22 cellular contexts compared by ENCODE assay signal in the genomic region with DNA sequence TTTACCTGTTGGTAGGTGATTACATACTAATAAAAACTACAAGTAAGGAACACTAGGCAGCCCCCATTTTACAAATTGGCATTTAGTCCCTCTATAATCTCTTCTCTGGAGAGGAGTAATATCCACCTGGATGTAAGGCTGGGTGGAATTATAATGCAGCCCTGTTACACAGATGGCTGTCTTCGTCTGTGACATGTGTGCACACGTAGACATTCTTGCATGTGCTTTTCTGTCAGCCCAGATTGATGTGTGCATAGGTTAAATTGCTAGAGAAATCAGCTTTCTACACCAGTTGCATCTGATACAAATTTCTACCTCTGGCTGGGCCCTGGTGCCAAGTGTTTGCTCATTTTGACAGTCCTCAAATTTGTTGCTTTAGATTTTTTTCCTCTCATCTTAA.
"Had no signal": no experiment of that assay in that cellular context is flagged by ENCODE, and none has a peak within 500 bp of the region (broad histone marks: within the 10 kb centered on the region; RNA-seq: fewer than 3 reads in every experiment).

No MANE protein-coding gene starts in this region.

- H3K4me2 ChIP-seq: smooth muscle cell had no signal

- H3K27me3 ChIP-seq: ovary, right atrium auricular region, right lobe of liver, testis, thyroid gland, transverse colon, upper lobe of left lung, vagina had no signal

- H3K27ac ChIP-seq: left ventricle myocardium inferior, ovary, right atrium auricular region, right lobe of liver, testis, thyroid gland, transverse colon, upper lobe of left lung, vagina had no signal

- H3K9me3 ChIP-seq: left ventricle myocardium inferior, ovary, right atrium auricular region, right lobe of liver, testis, thyroid gland, transverse colon, upper lobe of left lung, vagina had no signal

- H3K4me3 ChIP-seq: left ventricle myocardium inferior, lung, ovary, right atrium auricular region, right lobe of liver, smooth muscle cell, testis, thyroid gland, transverse colon, upper lobe of left lung, vagina had no signal

- DNase-seq: islet precursor cell; left ventricle myocardium inferior; mesendoderm; naive B cell; natural killer cell; nephron progenitor cell; ovary; right lobe of liver; stimulated activated CD4-positive, alpha-beta T cell treated with anti-CD3 and anti-CD28 coated beads, Interleukin-1b, Interleukin-23, amount 100 ng/mL, for 48 hours; stimulated activated CD4-positive, alpha-beta T cell treated with anti-CD3 and anti-CD28 coated beads, Interleukin-2, amount 100 ng/mL, for 48 hours; stimulated activated CD4-positive, alpha-beta T cell treated with anti-CD3 and anti-CD28 coated beads, Interleukin-4, amount 100 ng/mL, for 4 hours; stimulated activated CD8-positive, alpha-beta memory T cell treated with anti-CD3 and anti-CD28 coated beads, Interleukin-4, amount 100 ng/mL, for 48 hours; stimulated activated naive CD4-positive, alpha-beta T cell treated with Interleukin-2 at 50 U/mL for 16 hours; stimulated activated naive CD8-positive, alpha-beta T cell treated with anti-CD3 and anti-CD28 coated beads, Interleukin-15, amount 100 ng/mL, for 72 hours; testis; thyroid gland; transverse colon; upper lobe of left lung had no signal

- H3K36me3 ChIP-seq: left ventricle myocardium inferior, ovary, right atrium auricular region, right lobe of liver, thyroid gland, transverse colon, upper lobe of left lung, vagina had no signal
